ENCODE assay signal across 12 cellular contexts in the genomic region with DNA sequence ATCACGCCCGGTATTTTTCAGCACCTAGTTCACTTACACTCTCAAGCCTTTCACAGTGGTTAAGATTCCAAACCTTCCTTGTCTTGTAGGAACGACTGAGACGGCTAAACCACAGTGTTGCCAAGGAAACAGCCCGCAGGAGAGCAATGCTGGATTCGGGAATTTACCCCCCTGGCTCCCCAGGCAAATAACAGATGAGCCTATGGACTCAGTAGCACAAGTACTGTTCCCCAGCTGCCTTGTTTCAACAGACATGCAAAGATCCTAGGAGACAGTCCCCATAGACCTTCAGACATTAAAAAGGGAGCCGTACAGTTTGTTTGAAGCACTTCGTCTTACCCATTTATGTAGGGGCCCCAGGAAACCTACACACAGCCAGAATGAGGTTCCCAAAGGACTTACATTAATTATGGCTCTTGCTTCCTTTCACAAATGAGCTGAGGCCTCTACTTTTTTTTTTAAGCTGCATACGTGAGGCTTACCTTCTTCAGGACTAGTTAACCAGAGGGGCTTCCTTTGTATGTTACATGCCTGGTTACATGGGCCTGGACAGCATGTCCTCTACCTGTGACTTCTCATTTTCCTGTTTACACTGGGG. TPM values are rescaled to one million over a fixed set of nuclear protein-coding genes. Genes with fewer than 3 reads are reported as not detected.
DNase-seq lines count a peak whose midpoint lies in the region; ATAC-seq and TF ChIP-seq lines count a peak whose summit lies in the region.
"Had no signal": no experiment of that assay in that cellular context is flagged by ENCODE, and none has a peak within 500 bp of the region (broad histone marks: within the 10 kb centered on the region; RNA-seq: fewer than 3 reads in every experiment).

No MANE protein-coding gene starts in this region.

- TF ChIP-seq CTCF in endothelial cell (IDR thresholded peaks at IDR 0.05; ENCODE audit: unreplicated experiment) (no peak), upper lobe of right lung (IDR thresholded peaks at IDR 0.05) (no peak), uterus (IDR thresholded peaks at IDR 0.05) (no peak)

- peak overlapping the region; percentile 9 for H3K4me3 Mint-ChIP-seq in T-helper 17 cell
- peak overlapping the region; percentile 31 for H3K4me3 Mint-ChIP-seq in endothelial cell (ENCODE audit: unreplicated experiment)

- no peaks in the 10 kb centered on the region for H3K9me3 Mint-ChIP-seq in endothelial cell (ENCODE audit: unreplicated experiment)

- peak; percentile 24 for DNase-seq in cardiac septum (ENCODE audit: low spot score)
- no peak for DNase-seq in Right ventricle myocardium inferior (ENCODE audit: missing footprints)
- no peak for DNase-seq in T-helper 17 cell
- DNase-seq in endothelial cell (ENCODE audit: low spot score) = no peak
- DNase-seq in upper lobe of right lung = peak; percentile 20
- no peak for DNase-seq in uterus
- DNase-seq: KBM-7, left ventricle myocardium inferior, NCI-H446 treated with DMSO at 0.1 percent for 48 hours had no signal

- H3K27ac ChIP-seq in upper lobe of right lung = no peak overlapping the region
- H3K27ac ChIP-seq in uterus = no peak overlapping the region
- H3K27ac ChIP-seq: left ventricle myocardium inferior had no signal

- peaks cover 7% of the 10 kb centered on the region for H3K36me3 Mint-ChIP-seq in T-helper 17 cell (ENCODE audit: low read depth)
- peaks cover 36% of the 10 kb centered on the region for H3K36me3 Mint-ChIP-seq in endothelial cell (ENCODE audit: low read depth, unreplicated experiment)

- H3K36me3 ChIP-seq in upper lobe of right lung (peaks cover 59% of the 10 kb centered on the region), uterus (no peaks in the 10 kb centered on the region)

- no peaks in the 10 kb centered on the region for H3K9me3 ChIP-seq in T-helper 17 cell (ENCODE audit: control insufficient read depth, low read length, poor library complexity, severe bottlenecking)
- no peaks in the 10 kb centered on the region for H3K9me3 ChIP-seq in upper lobe of right lung
- H3K9me3 ChIP-seq in uterus = no peaks in the 10 kb centered on the region
- H3K9me3 ChIP-seq: left ventricle myocardium inferior had no signal

- H3K27ac Mint-ChIP-seq in T-helper 17 cell (peak overlapping the region; percentile 81), endothelial cell (ENCODE audit: unreplicated experiment) (peak overlapping the region; percentile 48)

- H3K27me3 ChIP-seq in upper lobe of right lung = no peaks in the 10 kb centered on the region
- H3K27me3 ChIP-seq in uterus = no peaks in the 10 kb centered on the region

- H3K27me3 Mint-ChIP-seq in T-helper 17 cell (no peaks in the 10 kb centered on the region), endothelial cell (ENCODE audit: unreplicated experiment) (peaks cover 4% of the 10 kb centered on the region)

- no peak overlapping the region for H3K4me3 ChIP-seq in upper lobe of right lung
- no peak overlapping the region for H3K4me3 ChIP-seq in uterus
- H3K4me3 ChIP-seq: left ventricle myocardium inferior had no signal

- H3K4me1 Mint-ChIP-seq in T-helper 17 cell (peaks cover 13% of the 10 kb centered on the region), endothelial cell (ENCODE audit: unreplicated experiment) (peaks cover 10% of the 10 kb centered on the region)

- TF ChIP-seq POLR2A in uterus (IDR thresholded peaks at IDR 0.05) = no peak

- no peak for ATAC-seq in Right ventricle myocardium inferior
- ATAC-seq in T-helper 17 cell = no peak
- no peak for ATAC-seq in upper lobe of right lung
- ATAC-seq in HG03469 (IDR thresholded peaks at IDR 0.05; ENCODE audit: unreplicated experiment) = no peak
- no peak for ATAC-seq in GM19463 (IDR thresholded peaks at IDR 0.05; ENCODE audit: unreplicated experiment)

- intact Hi-C loops in cardiac septum (cut with DNase I) (no loop called here), Right ventricle myocardium inferior (cut with DNase I) (no loop called here), upper lobe of right lung (cut with DNase I) (no loop called here), uterus (cut with DNase I; ENCODE audit: low total_unique reads) (no loop called here)

- H3K4me1 ChIP-seq in upper lobe of right lung = peaks cover 8% of the 10 kb centered on the region
- peaks cover 4 to 9% of the 10 kb centered on the region in 2 donors for H3K4me1 ChIP-seq in uterus

RNA-seq across cellular contexts. Expression of a gene that starts 2.7 kb away (rescaled TPM):
- total RNA-seq in cardiac septum (62.1 TPM), Right ventricle myocardium inferior (64.0 TPM), T-helper 17 cell (10 to 100 TPM; 17.6 to 18.2 TPM), endothelial cell (ENCODE audit: unreplicated experiment) (23.6 TPM), upper lobe of right lung (32.7 TPM), uterus (100 to 1,000 TPM in 1 of 4 donors, 10 to 100 TPM in 3; 35.5 to 101 (median 71.3) TPM)

RNA-seq across cellular contexts. Expression of a gene that starts 9.6 kb away (rescaled TPM):
- total RNA-seq in cardiac septum (76.5 TPM), Right ventricle myocardium inferior (60.4 TPM), T-helper 17 cell (100 to 1,000 TPM; 136 to 142 TPM), endothelial cell (ENCODE audit: unreplicated experiment) (216 TPM), upper lobe of right lung (86.1 TPM), uterus (100 to 1,000 TPM in 3 of 4 donors, 10 to 100 TPM in 1; 82.7 to 252 (median 111) TPM)

RNA-seq across cellular contexts. Expression of a gene that starts 17.3 kb away (rescaled TPM):
- total RNA-seq in cardiac septum = 14.9 TPM
- 14.6 TPM for total RNA-seq in Right ventricle myocardium inferior
- total RNA-seq in T-helper 17 cell = not detected
- 57.1 TPM for total RNA-seq in endothelial cell (ENCODE audit: unreplicated experiment)
- 69.4 TPM for total RNA-seq in upper lobe of right lung
- total RNA-seq in uterus = 10 to 100 TPM; 34.1 to 74.0 (median 50.8) TPM

RNA-seq across cellular contexts. Expression of a gene that starts 27.3 kb away (rescaled TPM):
- total RNA-seq in cardiac septum = 90.4 TPM
- total RNA-seq in Right ventricle myocardium inferior = 72.1 TPM
- total RNA-seq in T-helper 17 cell = 10 to 100 TPM; 82.0 to 82.4 TPM
- total RNA-seq in endothelial cell (ENCODE audit: unreplicated experiment) = 59.3 TPM
- 63.5 TPM for total RNA-seq in upper lobe of right lung
- 10 to 100 TPM; 43.8 to 91.0 (median 70.8) TPM for total RNA-seq in uterus

RNA-seq across cellular contexts. Expression of a gene that starts 33.0 kb away (rescaled TPM):
- 1,915 TPM for total RNA-seq in cardiac septum
- total RNA-seq in Right ventricle myocardium inferior = 2,065 TPM
- total RNA-seq in T-helper 17 cell = not detected
- not detected for total RNA-seq in endothelial cell (ENCODE audit: unreplicated experiment)
- not detected for total RNA-seq in upper lobe of right lung
- 1 to 10 TPM in 1 of 4 donors, not detected in 3; 3.8 TPM for total RNA-seq in uterus
- total RNA-seq: dermis microvascular lymphatic vessel endothelial cell had no signal

Comparison
In these comparisons a context has a peak if more than half of its experiments do, and no peak if none do; other contexts are left out.
1. DNase-seq: peak in cardiac septum (single experiment) and upper lobe of right lung (single experiment); none in Right ventricle myocardium inferior (single experiment), T-helper 17 cell (0 of 3), endothelial cell (single experiment) and uterus (0 of 2).
2. RNA of a gene that starts 17.3 kb away (total RNA-seq): 69.4 TPM in upper lobe of right lung (single experiment), 34.1 to 74.0 TPM in uterus, 57.1 TPM in endothelial cell (single experiment), 14.9 TPM in cardiac septum (single experiment) and 14.6 TPM in Right ventricle myocardium inferior (single experiment); not detected in T-helper 17 cell; every median in the first group is over 10 times any median in the second.